Comparison of ENCODE assay signal across 10 cellular contexts in the genomic region with DNA sequence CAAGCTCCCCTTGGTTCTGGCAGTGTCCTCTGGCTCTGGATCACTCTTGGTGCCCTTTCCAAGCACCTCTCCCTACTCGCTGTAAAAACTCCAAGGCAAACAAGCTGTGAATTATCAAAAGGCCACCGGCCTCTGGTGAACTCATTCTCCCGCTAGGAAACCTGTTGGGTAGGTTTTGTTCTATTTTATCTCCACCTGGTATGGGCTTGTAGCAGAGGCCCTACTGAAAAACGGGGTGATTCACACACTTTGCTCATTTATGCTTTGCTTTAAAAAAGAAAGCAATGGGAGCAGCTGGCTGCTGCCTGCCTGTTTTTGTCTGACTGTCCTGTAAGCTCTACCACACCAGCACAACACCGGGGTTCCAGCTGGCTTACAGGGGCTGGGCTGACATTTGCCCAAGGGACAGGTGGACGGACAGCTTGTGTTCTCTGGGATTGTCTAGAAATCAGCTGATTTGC. TPM values are rescaled to one million over a fixed set of nuclear protein-coding genes. Genes with fewer than 3 reads are reported as not detected.
DNase-seq lines count a peak whose midpoint lies in the region; ATAC-seq and TF ChIP-seq lines count a peak whose summit lies in the region.
"Had no signal": no experiment of that assay in that cellular context is flagged by ENCODE, and none has a peak within 500 bp of the region (broad histone marks: within the 10 kb centered on the region; RNA-seq: fewer than 3 reads in every experiment).

No MANE protein-coding gene starts in this region.

- TF ChIP-seq CTCF in cardiac muscle cell (IDR thresholded peaks at IDR 0.05; ENCODE audit: low read depth, low read length) = no peak
- TF ChIP-seq CTCF in WTC11 (IDR thresholded peaks at IDR 0.05) = no peak
- TF ChIP-seq CTCF in vagina (IDR thresholded peaks at IDR 0.05) = no peak
- TF ChIP-seq CTCF in CD8-positive, alpha-beta T cell (IDR thresholded peaks at IDR 0.05) = no peak
- TF ChIP-seq CTCF in MM.1S (IDR thresholded peaks at IDR 0.05; ENCODE audit: low read length) = no peak

- no peak overlapping the region for H2BK12ac ChIP-seq in mesenchymal stem cell (ENCODE audit: low read length in 2 of 2)

- no peak overlapping the region for H2BK5ac ChIP-seq in mesenchymal stem cell (ENCODE audit: low read depth, low read length, poor library complexity, severe bottlenecking)

- no peak overlapping the region for H3K14ac ChIP-seq in mesenchymal stem cell (ENCODE audit: low read length in 2 of 2)

- H3K4me1 ChIP-seq in cardiac muscle cell (ENCODE audit: low read depth) = peaks cover 57% of the 10 kb centered on the region
- H3K4me1 ChIP-seq in right cardiac atrium (ENCODE audit: control insufficient read depth, insufficient read depth, low read length) = peaks cover 10% of the 10 kb centered on the region
- H3K4me1 ChIP-seq in mesenchymal stem cell (ENCODE audit: control insufficient read depth, insufficient read depth, low read depth, low read length) = peaks cover 65% of the 10 kb centered on the region
- peaks cover 48% of the 10 kb centered on the region for H3K4me1 ChIP-seq in vagina
- H3K4me1 ChIP-seq in CD8-positive, alpha-beta T cell (ENCODE audit: insufficient read depth, low read length) = no peaks in the 10 kb centered on the region
- no peaks in the 10 kb centered on the region for H3K4me1 ChIP-seq in MM.1S (ENCODE audit: low read length)

- H3K27ac Mint-ChIP-seq in WTC11 = peak overlapping the region; percentile 80; the same call in 1 of the 2 replicates
- H3K27ac Mint-ChIP-seq in CD8-positive, alpha-beta T cell = no peak overlapping the region
- H3K27ac Mint-ChIP-seq: T-helper 1 cell treated with Interleukin-12 subunit alpha and Interleukin-12 subunit beta and Interleukin-4 antibody, amounts not matched to agents 30 μg/mL and 1 μg/mL, for 36 hours had no signal

- H3K27me3 Mint-ChIP-seq in WTC11 (ENCODE audit: low read depth) = no peaks in the 10 kb centered on the region
- H3K27me3 Mint-ChIP-seq in CD8-positive, alpha-beta T cell (ENCODE audit: low read depth) = peaks cover 2% of the 10 kb centered on the region

- intact Hi-C loops in right cardiac atrium (cut with DNase I) (no loop called here), vagina (cut with DNase I) (no loop called here)
- intact Hi-C loops in CD8-positive, alpha-beta T cell (cut with DNase I, micrococcal nuclease) = no loop called here

- ATAC-seq in right cardiac atrium = no peak
- ATAC-seq in WTC11 = no peak
- no peak for ATAC-seq in CD8-positive, alpha-beta T cell
- ATAC-seq in GM21619 (IDR thresholded peaks at IDR 0.05; ENCODE audit: unreplicated experiment) = no peak
- ATAC-seq: stimulated activated naive CD8-positive, alpha-beta T cell treated with anti-CD3 and anti-CD28 coated beads, Interleukin-15, Interleukin-2, amounts not matched to agents 100 U/mL and 50 U/mL, for 24 hours had no signal

- no peak overlapping the region for H2BK15ac ChIP-seq in mesenchymal stem cell (ENCODE audit: low read depth, poor library complexity, severe bottlenecking)

- DNase-seq in cardiac muscle cell (ENCODE audit: low read depth in 1 of 2, low spot score in 1 of 2) (no peak), right cardiac atrium (no peak), WTC11 (ENCODE audit: low spot score) (no peak), mesenchymal stem cell (no peak), vagina (ENCODE audit: extremely low spot score in 2 of 2) (no peak), MM.1S (no peak)
- no peak for DNase-seq in CD8-positive, alpha-beta T cell
- DNase-seq: stimulated activated naive CD8-positive, alpha-beta T cell treated with anti-CD3 and anti-CD28 coated beads, Interleukin-15, Interleukin-2, amounts not matched to agents 100 U/mL and 50 U/mL, for 24 hours had no signal

- peaks cover 15% of the 10 kb centered on the region; the same call in 1 of the 2 replicates for H3K36me3 Mint-ChIP-seq in WTC11
- no peaks in the 10 kb centered on the region for H3K36me3 Mint-ChIP-seq in CD8-positive, alpha-beta T cell

- no peak overlapping the region for H3K23ac ChIP-seq in mesenchymal stem cell (ENCODE audit: low read length in 2 of 2)

- H3K18ac ChIP-seq in mesenchymal stem cell (ENCODE audit: low read depth in 1 of 2, low read length in 2 of 2) = no peak overlapping the region

- no peaks in the 10 kb centered on the region for H3K79me1 ChIP-seq in mesenchymal stem cell (replicated peaks; ENCODE audit: low read length, poor library complexity, severe bottlenecking)

- no peak overlapping the region for H3K4me2 ChIP-seq in mesenchymal stem cell (ENCODE audit: low read length, poor library complexity, severe bottlenecking)
- H3K4me2 ChIP-seq in MM.1S (ENCODE audit: low read depth, low read length) = no peak overlapping the region

- POLR2A ChIA-PET in WTC11 (lab: Charles Lee) = no interaction called here
- POLR2A ChIA-PET in CD8-positive, alpha-beta T cell (lab: Charles Lee) = no interaction called here

- no peaks in the 10 kb centered on the region for H4K20me1 ChIP-seq in MM.1S (ENCODE audit: insufficient read depth, low read length)

- H3K9ac ChIP-seq in mesenchymal stem cell (ENCODE audit: low read length) (no peak overlapping the region), MM.1S (ENCODE audit: low read length) (no peak overlapping the region)

- H3K27ac ChIP-seq in cardiac muscle cell (peak overlapping the region; percentile 74), right cardiac atrium (ENCODE audit: low read length) (no peak overlapping the region), mesenchymal stem cell (ENCODE audit: low read length, poor library complexity, severe bottlenecking) (peak overlapping the region; percentile 56), vagina (peak overlapping the region; percentile 39), MM.1S (ENCODE audit: low read length) (no peak overlapping the region)
- no peak overlapping the region for H3K27ac ChIP-seq in CD8-positive, alpha-beta T cell (ENCODE audit: low read depth, low read length)

- H3K36me3 ChIP-seq in cardiac muscle cell (no peaks in the 10 kb centered on the region), mesenchymal stem cell (ENCODE audit: control insufficient read depth in 1 of 2, insufficient read depth in 2 of 2, low read depth in 1 of 2, low read length in 2 of 2) (peaks cover 14 to 60% of the 10 kb centered on the region in 2 experiments), vagina (no peaks in the 10 kb centered on the region), MM.1S (replicated peaks; ENCODE audit: insufficient read depth, low read length) (no peaks in the 10 kb centered on the region)
- H3K36me3 ChIP-seq in CD8-positive, alpha-beta T cell (ENCODE audit: insufficient read depth, low read length) = no peaks in the 10 kb centered on the region

- no peak overlapping the region for H2AK5ac ChIP-seq in mesenchymal stem cell (ENCODE audit: low read length, severe bottlenecking)

- WGBS in right cardiac atrium = 82% methylated on average over 6 of the region's 6 CpGs
- WGBS in mesenchymal stem cell = 84% methylated on average over 5 of the region's 6 CpGs

- H3K27me3 ChIP-seq in cardiac muscle cell (no peaks in the 10 kb centered on the region), right cardiac atrium (ENCODE audit: control insufficient read depth, insufficient read depth) (no peaks in the 10 kb centered on the region), mesenchymal stem cell (ENCODE audit: control insufficient read depth in 1 of 2, insufficient read depth in 1 of 2, low read length in 2 of 2) (no peaks in the 10 kb centered on the region), vagina (no peaks in the 10 kb centered on the region), MM.1S (replicated peaks; ENCODE audit: insufficient read depth, low read length) (no peaks in the 10 kb centered on the region)
- no peaks in the 10 kb centered on the region for H3K27me3 ChIP-seq in CD8-positive, alpha-beta T cell (ENCODE audit: insufficient read depth, low read length)

- no peaks in the 10 kb centered on the region for H3K79me2 ChIP-seq in MM.1S (ENCODE audit: low read length)

- H3K9me3 ChIP-seq in cardiac muscle cell (ENCODE audit: low read depth) (no peaks in the 10 kb centered on the region), right cardiac atrium (ENCODE audit: control insufficient read depth, low read length) (no peaks in the 10 kb centered on the region), mesenchymal stem cell (ENCODE audit: control insufficient read depth, low read length) (no peaks in the 10 kb centered on the region), vagina (no peaks in the 10 kb centered on the region), MM.1S (replicated peaks; ENCODE audit: insufficient read depth, low read length) (no peaks in the 10 kb centered on the region)
- H3K9me3 ChIP-seq in CD8-positive, alpha-beta T cell (ENCODE audit: low read length) = no peaks in the 10 kb centered on the region

- H3K4me3 Mint-ChIP-seq in WTC11 = no peak overlapping the region
- no peak overlapping the region for H3K4me3 Mint-ChIP-seq in CD8-positive, alpha-beta T cell
- H3K4me3 Mint-ChIP-seq: T-helper 1 cell treated with Interleukin-12 subunit alpha and Interleukin-12 subunit beta and Interleukin-4 antibody, amounts not matched to agents 30 μg/mL and 1 μg/mL, for 36 hours had no signal

- TF ChIP-seq POLR2A in vagina (IDR thresholded peaks at IDR 0.05) = no peak

- H3K9me3 Mint-ChIP-seq in WTC11 = peaks cover 10% of the 10 kb centered on the region; the same call in 1 of the 2 replicates
- H3K9me3 Mint-ChIP-seq in CD8-positive, alpha-beta T cell = no peaks in the 10 kb centered on the region
- H3K9me3 Mint-ChIP-seq: T-helper 1 cell treated with Interleukin-12 subunit alpha and Interleukin-12 subunit beta and Interleukin-4 antibody, amounts not matched to agents 30 μg/mL and 1 μg/mL, for 36 hours had no signal

- H3K4me3 ChIP-seq in cardiac muscle cell (no peak overlapping the region), right cardiac atrium (ENCODE audit: low read length) (no peak overlapping the region), mesenchymal stem cell (ENCODE audit: insufficient read depth in 1 of 2, low read depth in 1 of 2, low read length in 2 of 2) (no peak overlapping the region), vagina (no peak overlapping the region), MM.1S (ENCODE audit: low read length) (no peak overlapping the region)
- H3K4me3 ChIP-seq in CD8-positive, alpha-beta T cell (ENCODE audit: low read depth, low read length) = no peak overlapping the region

- H2BK120ac ChIP-seq in mesenchymal stem cell (ENCODE audit: low read depth, low read length) = no peak overlapping the region

- H4K8ac ChIP-seq in mesenchymal stem cell (ENCODE audit: low read length) = no peak overlapping the region

- H3K4ac ChIP-seq in mesenchymal stem cell (ENCODE audit: low read depth in 1 of 2, low read length in 2 of 2) = no peak overlapping the region

- H3F3A ChIP-seq in MM.1S (ENCODE audit: insufficient read depth, low read length) = no peaks in the 10 kb centered on the region

- CTCF ChIA-PET in WTC11 (lab: Charles Lee) = interaction anchor here (1.3 to 4.1 kb wide), 3 partner anchors 47 to 463 kb away, joined by 3 to 32 read pairs (median 4); no protein-coding TSS in a partner anchor
- CTCF ChIA-PET in CD8-positive, alpha-beta T cell (lab: Charles Lee) = no interaction called here

- H4K91ac ChIP-seq in mesenchymal stem cell (ENCODE audit: low read length) = no peak overlapping the region

- H3K4me1 Mint-ChIP-seq in WTC11 = peaks cover 79% of the 10 kb centered on the region
- no peaks in the 10 kb centered on the region for H3K4me1 Mint-ChIP-seq in CD8-positive, alpha-beta T cell (ENCODE audit: low read depth)

- H2AFZ ChIP-seq in mesenchymal stem cell (ENCODE audit: low read depth, low read length) (no peak overlapping the region), MM.1S (ENCODE audit: low read length) (no peak overlapping the region)

- H3K9me2 ChIP-seq in MM.1S (replicated peaks; ENCODE audit: insufficient read depth, low read length) = no peaks in the 10 kb centered on the region

RNA-seq across cellular contexts. Expression of gene SH3BP4, which starts 56.8 kb away (rescaled TPM):
- 55.0 and 71.3 TPM in 2 replicates for total RNA-seq in cardiac muscle cell
- 35.8 and 48.5 TPM in 2 replicates for polyA plus RNA-seq in cardiac muscle cell
- 10 to 100 TPM; 18.4 to 32.0 (median 21.6) TPM for total RNA-seq in right cardiac atrium
- 12.3 TPM for polyA plus RNA-seq in right cardiac atrium
- 31.1 to 44.4 TPM (median 32.6 TPM) in 3 replicates for total RNA-seq in WTC11 (2021)
- polyA plus RNA-seq in mesenchymal stem cell (2013, experiment 1 of 2) = 48.8 TPM
- 47.7 TPM for polyA plus RNA-seq in mesenchymal stem cell (2013, experiment 2 of 2)
- 19.2 TPM for total RNA-seq in vagina
- under 1 TPM; 0.22 TPM for total RNA-seq in CD8-positive, alpha-beta T cell

Comparison
In these comparisons a context has a peak if more than half of its experiments do, and no peak if none do; other contexts are left out.
1. H3K27ac ChIP-seq: peak in cardiac muscle cell (single experiment), mesenchymal stem cell (single experiment) and vagina (single experiment); none in right cardiac atrium (single experiment), CD8-positive, alpha-beta T cell (single experiment) and MM.1S (single experiment).
2. RNA of gene SH3BP4, which starts 56.8 kb away (total RNA-seq): 55.0 to 71.3 TPM in cardiac muscle cell, 31.1 to 44.4 TPM in WTC11, 18.4 to 32.0 TPM in right cardiac atrium and 19.2 TPM in vagina (single experiment); 0.22 TPM in CD8-positive, alpha-beta T cell; every median in the first group is over 10 times any median in the second.